Comparison of ENCODE assay signal across 1 cellular context in the genomic region with DNA sequence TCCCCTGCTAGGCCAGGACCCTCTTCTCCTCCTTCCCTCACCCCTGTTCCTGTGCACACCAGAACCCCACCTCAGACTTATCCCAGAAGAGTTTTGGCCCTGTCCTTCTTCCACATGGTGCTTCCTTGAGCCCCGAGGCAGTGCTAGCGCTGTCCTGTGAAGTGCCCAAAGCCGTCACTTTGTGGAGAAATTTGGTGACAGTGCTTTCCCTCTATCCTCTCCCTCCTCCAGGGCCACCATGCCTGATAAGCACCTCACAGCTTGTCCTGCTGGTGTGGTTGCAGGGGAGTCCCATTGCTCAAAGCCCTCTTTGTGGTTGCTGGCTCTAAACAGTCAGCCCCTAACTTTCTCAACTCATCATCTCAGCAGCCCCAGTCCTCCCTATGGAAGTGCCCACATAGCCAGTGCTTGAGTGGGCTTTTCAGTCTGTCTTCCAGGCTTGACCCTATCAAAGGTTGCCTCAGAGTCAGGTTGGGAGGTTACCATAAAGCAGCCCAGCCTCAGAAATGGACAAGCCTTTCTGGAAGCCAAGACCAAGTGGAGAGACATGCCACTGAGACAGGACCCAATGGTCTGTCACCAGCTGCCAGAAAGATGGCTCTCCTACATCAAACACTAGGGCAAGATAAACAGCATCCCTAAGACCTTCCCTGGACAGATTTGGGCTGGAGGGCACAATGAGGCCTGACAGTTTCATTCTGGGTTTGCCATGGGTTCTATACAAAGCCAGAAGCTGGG.
A peak's percentile ranks its signal among the peaks of the same experiment; 100 is the strongest.
TF ChIP-seq lines count a peak whose summit lies in the region.

No MANE protein-coding gene starts in this region.

TF ChIP-seq in HepG2, 621 proteins besides CTCF, POLR2A, EP300 and RAD21:
- no peak for TF ChIP-seq ZNF878 (CRISPR knock-in tag; IDR thresholded peaks at IDR 0.05)
- TF ChIP-seq WIZ (CRISPR knock-in tag; IDR thresholded peaks at IDR 0.05), result no peak
- TF ChIP-seq, protein P1, sequence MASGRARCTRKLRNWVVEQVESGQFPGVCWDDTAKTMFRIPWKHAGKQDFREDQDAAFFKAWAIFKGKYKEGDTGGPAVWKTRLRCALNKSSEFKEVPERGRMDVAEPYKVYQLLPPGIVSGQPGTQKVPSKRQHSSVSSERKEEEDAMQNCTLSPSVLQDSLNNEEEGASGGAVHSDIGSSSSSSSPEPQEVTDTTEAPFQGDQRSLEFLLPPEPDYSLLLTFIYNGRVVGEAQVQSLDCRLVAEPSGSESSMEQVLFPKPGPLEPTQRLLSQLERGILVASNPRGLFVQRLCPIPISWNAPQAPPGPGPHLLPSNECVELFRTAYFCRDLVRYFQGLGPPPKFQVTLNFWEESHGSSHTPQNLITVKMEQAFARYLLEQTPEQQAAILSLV (CRISPR knock-in tag; IDR thresholded peaks at IDR 0.05; ENCODE audit: borderline replicate concordance), result no peak
- no peak for TF ChIP-seq ATF1 (CRISPR knock-in tag; IDR thresholded peaks at IDR 0.05)
- 0 out of 2 replicates have a peak, but pooled peaks have one; percentile 4 for TF ChIP-seq ZNF598 (CRISPR knock-in tag; IDR thresholded peaks at IDR 0.05; ENCODE audit: borderline replicate concordance)
- TF ChIP-seq ATF7 (IDR thresholded peaks at IDR 0.05), result no peak
- no peak for TF ChIP-seq ATF7 (CRISPR knock-in tag; IDR thresholded peaks at IDR 0.05)
- no peak for TF ChIP-seq TFDP2 (CRISPR knock-in tag; IDR thresholded peaks at IDR 0.05)
- no peak for TF ChIP-seq ZNF841 (CRISPR knock-in tag; IDR thresholded peaks at IDR 0.05; ENCODE audit: borderline replicate concordance)
- TF ChIP-seq ZNF230 (CRISPR knock-in tag; IDR thresholded peaks at IDR 0.05), result 0 out of 2 replicates have a peak, but pooled peaks have one; percentile 22
TF ChIP-seq in HepG2: peak in this region for 2.
